In genomic region chr7:141073173-141073640, GRCh38 we compare ENCODE assay signal across 8 cellular contexts. TPM values are rescaled to one million over a fixed set of nuclear protein-coding genes. Genes with fewer than 3 reads are reported as not detected.
DNase-seq lines count a peak whose midpoint lies in the region; ATAC-seq and TF ChIP-seq lines count a peak whose summit lies in the region.

No MANE protein-coding gene starts in this region.

- H3K27ac ChIP-seq in SK-N-MC = no peak overlapping the region
- no peak overlapping the region for H3K27ac ChIP-seq in duodenal mucosa (ENCODE audit: low read depth, low read length)
- H3K27ac ChIP-seq in lower lobe of right lung = no peak overlapping the region
- no peak overlapping the region for H3K27ac ChIP-seq in suprapubic skin

- peak; percentile 77 to 80 for ATAC-seq in lower lobe of right lung

- H3K36me3 ChIP-seq in SK-N-MC (ENCODE audit: insufficient read depth, low read length) (no peaks in the 10 kb centered on the region), duodenal mucosa (ENCODE audit: control insufficient read depth in 1 of 2, insufficient read depth in 2 of 2, low read length in 2 of 2) (no peaks in the 10 kb centered on the region), lower lobe of right lung (no peaks in the 10 kb centered on the region), suprapubic skin (no peaks in the 10 kb centered on the region)

- peak; percentile 24 for DNase-seq in activated naive CD4-positive, alpha-beta T cell treated with Interleukin-2 at 50 U/mL for 16 hours
- DNase-seq in activated naive CD4-positive, alpha-beta T cell (lab: John Stamatoyannopoulos, UW) = no peak
- DNase-seq in SK-N-MC (ENCODE audit: low read depth, low spot score) (no peak), lower lobe of right lung (no peak), suprapubic skin (ENCODE audit: low spot score in 2 of 2) (no peak), mesenteric fat pad (ENCODE audit: low spot score) (no peak), NCI-H128 (lab: John Stamatoyannopoulos, UW; ENCODE audit: unreplicated experiment) (no peak)

- no peak for TF ChIP-seq POLR2A in suprapubic skin (IDR thresholded peaks at IDR 0.05)

- intact Hi-C loops in lower lobe of right lung (cut with DNase I) = no loop called here

- peaks cover 62 to 65% of the 10 kb centered on the region in 2 donors for H3K27me3 ChIP-seq in duodenal mucosa (ENCODE audit: control insufficient read depth in 1 of 2, insufficient read depth in 2 of 2, low read length in 2 of 2)
- H3K27me3 ChIP-seq in lower lobe of right lung (ENCODE audit: low read depth) = peaks cover 79% of the 10 kb centered on the region
- peaks cover 65% of the 10 kb centered on the region for H3K27me3 ChIP-seq in suprapubic skin

- H3K4me1 ChIP-seq in duodenal mucosa (ENCODE audit: control insufficient read depth in 1 of 2, insufficient read depth in 2 of 2, low read length in 2 of 2) (peaks cover 14 to 20% of the 10 kb centered on the region in 2 donors), lower lobe of right lung (peaks cover 35% of the 10 kb centered on the region), suprapubic skin (peaks cover 42% of the 10 kb centered on the region)

- TF ChIP-seq EP300 in suprapubic skin (IDR thresholded peaks at IDR 0.05) = no peak

- H3K9me3 ChIP-seq in SK-N-MC (ENCODE audit: low read depth, low read length) = no peaks in the 10 kb centered on the region
- no peaks in the 10 kb centered on the region for H3K9me3 ChIP-seq in duodenal mucosa (ENCODE audit: control insufficient read depth in 1 of 2, low read length in 2 of 2)
- H3K9me3 ChIP-seq in lower lobe of right lung = no peaks in the 10 kb centered on the region
- no peaks in the 10 kb centered on the region for H3K9me3 ChIP-seq in suprapubic skin

- TF ChIP-seq CTCF in lower lobe of right lung (IDR thresholded peaks at IDR 0.05) (no peak), suprapubic skin (IDR thresholded peaks at IDR 0.05) (no peak)

- H3K9ac ChIP-seq in SK-N-MC (ENCODE audit: insufficient read length) (peak overlapping the region; percentile 45), duodenal mucosa (ENCODE audit: low read depth in 1 of 2, low read length in 2 of 2) (no peak overlapping the region)

- 0% methylated on average over 5 of the region's 60 CpGs for WGBS in suprapubic skin

- H3K4me3 ChIP-seq in SK-N-MC (peak overlapping the region; percentile 76), duodenal mucosa (ENCODE audit: low read depth in 1 of 2, low read length in 2 of 2) (peak overlapping the region; percentile 40 to 47), lower lobe of right lung (peak overlapping the region; percentile 55), suprapubic skin (peak overlapping the region; percentile 59)

RNA-seq across cellular contexts. Expression of gene TMEM178B, which starts 0.7 kb away (rescaled TPM):
- total RNA-seq in lower lobe of right lung = 0.18 TPM
- 1 to 10 TPM in 1 of 4 donors, under 1 TPM in 3; 0.34 to 1.6 (median 0.72) TPM for total RNA-seq in suprapubic skin
- 0.74 TPM for total RNA-seq in mesenteric fat pad

RNA-seq across cellular contexts. Expression of gene MRPS33, which starts 58.5 kb away (rescaled TPM):
- total RNA-seq in lower lobe of right lung (34.6 TPM), suprapubic skin (10 to 100 TPM; 11.2 to 32.0 (median 12.7) TPM), mesenteric fat pad (41.9 TPM)
